In the genomic region with DNA sequence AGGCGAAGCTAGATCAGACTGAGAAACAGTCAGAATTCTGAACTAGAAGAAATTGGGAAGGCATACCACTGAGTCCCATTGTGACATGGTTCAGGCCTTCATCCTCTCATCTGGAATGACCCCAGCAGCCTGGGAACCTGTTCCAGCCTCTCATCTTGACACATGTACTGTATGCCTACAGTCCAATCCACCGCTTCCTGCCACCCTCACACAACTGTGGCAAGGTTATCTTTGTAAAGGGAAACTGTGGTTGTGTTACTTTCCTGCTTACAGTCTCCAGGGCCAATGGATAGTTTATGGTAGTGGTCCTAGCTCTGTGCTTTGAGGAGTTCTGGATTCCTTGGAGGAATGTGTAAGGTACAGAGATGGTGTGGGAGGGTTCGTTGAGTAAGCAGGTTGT, we compare ENCODE assay signal across 20 cellular contexts.
"Had no signal": no experiment of that assay in that cellular context is flagged by ENCODE, and none has a peak within 500 bp of the region (broad histone marks: within the 10 kb centered on the region; RNA-seq: fewer than 3 reads in every experiment).

No MANE protein-coding gene starts in this region.

- H3K36me3 Mint-ChIP-seq: activated naive CD8-positive, alpha-beta T cell treated with anti-CD3 and anti-CD28 coated beads for 36 hours had no signal

- H3K9me3 ChIP-seq: breast epithelium had no signal

- ATAC-seq: activated CD4-positive, alpha-beta T cell treated with anti-CD3 and anti-CD28 coated beads for 36 hours; activated T-cell treated with anti-CD3 and anti-CD28 coated beads, Interleukin-2, amount 50 U/mL, for 4 hours; K562; PC-3; T-helper 17 cell had no signal

- DNase-seq: activated CD4-positive, alpha-beta T cell treated with anti-CD3 and anti-CD28 coated beads for 36 hours; activated CD8-positive, alpha-beta memory T cell treated with anti-CD3 and anti-CD28 coated beads for 24 hours; activated effector memory CD4-positive, alpha-beta T cell treated with anti-CD3 and anti-CD28 coated beads, Interleukin-2, amount 50 U/mL, for 16 hours; activated naive CD4-positive, alpha-beta T cell treated with Interleukin-2 at 50 U/mL for 16 hours; activated naive CD8-positive, alpha-beta T cell treated with anti-CD3 and anti-CD28 coated beads for 36 hours; activated T-cell treated with anti-CD3 and anti-CD28 coated beads, Interleukin-2, amount 50 U/mL, for 4 hours; aorta; caudate nucleus; NCI-H1048; NCI-H146; NCI-H187 treated with DMSO at 0.1 percent for 48 hours; NCI-H2081 treated with DMSO at 0.1 percent for 48 hours; NCI-H524; PC-3; SHP77 treated with DMSO at 0.1 percent for 48 hours; T-helper 17 cell; T-helper 9 cell had no signal

- H3K9me3 Mint-ChIP-seq: activated naive CD8-positive, alpha-beta T cell treated with anti-CD3 and anti-CD28 coated beads for 36 hours; activated T-cell treated with anti-CD3 and anti-CD28 coated beads, Interleukin-2, amount 50 U/mL, for 4 hours had no signal

- H3K4me3 ChIP-seq: breast epithelium, K562 had no signal

- H3K27ac Mint-ChIP-seq: activated CD4-positive, alpha-beta T cell treated with anti-CD3 and anti-CD28 coated beads for 36 hours; activated naive CD8-positive, alpha-beta T cell treated with anti-CD3 and anti-CD28 coated beads for 36 hours; T-helper 17 cell had no signal

- H3K36me3 ChIP-seq: breast epithelium had no signal

- H3K4me1 ChIP-seq: breast epithelium had no signal

- H3K27me3 ChIP-seq: breast epithelium had no signal

- H3K27ac ChIP-seq: breast epithelium, VCaP had no signal

- H3K4me3 Mint-ChIP-seq: activated CD4-positive, alpha-beta T cell treated with anti-CD3 and anti-CD28 coated beads for 36 hours; activated naive CD8-positive, alpha-beta T cell treated with anti-CD3 and anti-CD28 coated beads for 36 hours; activated T-cell treated with anti-CD3 and anti-CD28 coated beads, Interleukin-2, amount 50 U/mL, for 4 hours; T-helper 17 cell had no signal

- H3K27me3 Mint-ChIP-seq: activated CD4-positive, alpha-beta T cell treated with anti-CD3 and anti-CD28 coated beads for 36 hours; activated naive CD8-positive, alpha-beta T cell treated with anti-CD3 and anti-CD28 coated beads for 36 hours; T-helper 17 cell had no signal
